ENCODE assay signal across 9 cellular contexts in genomic region chr16:89247734-89248075, GRCh38. TPM values are rescaled to one million over a fixed set of nuclear protein-coding genes. Genes with fewer than 3 reads are reported as not detected.
A peak's percentile ranks its signal among the peaks of the same experiment; 100 is the strongest.
DNase-seq lines count a peak whose midpoint lies in the region; ATAC-seq and TF ChIP-seq lines count a peak whose summit lies in the region.
"Not testable (repeated sequence)": the region's sequence is repeated elsewhere in the genome, so short reads cannot be mapped to it uniquely, and the experiment has no call there.
"Had no signal": no experiment of that assay in that cellular context is flagged by ENCODE, and none has a peak within 500 bp of the region (broad histone marks: within the 10 kb centered on the region; RNA-seq: fewer than 3 reads in every experiment).

No MANE protein-coding gene starts in this region.

- H3K36me3 Mint-ChIP-seq in activated CD4-positive, alpha-beta T cell treated with anti-CD3 and anti-CD28 coated beads, Interleukin-2, amount 10 ng/mL, durations not matched to agents 7 days and 5 days (ENCODE audit: low read depth): peaks cover 11% of the 10 kb centered on the region
- H3K36me3 Mint-ChIP-seq in glutamatergic neuron (ENCODE audit: unreplicated experiment): peaks cover 13% of the 10 kb centered on the region
- not testable (repeated sequence) for H3K36me3 Mint-ChIP-seq in mesothelial cell of epicardium

- H3K9me3 ChIP-seq in IMR-90 (ENCODE audit: control insufficient read depth, insufficient read depth, low read length); gastrocnemius medialis: not testable (repeated sequence)

- not testable (repeated sequence) for H3K27me3 ChIP-seq in IMR-90 (ENCODE audit: control insufficient read depth, insufficient read depth, low read length)
- peaks cover 9 to 16% (median 11%) of the 10 kb centered on the region in 3 donors for H3K27me3 ChIP-seq in gastrocnemius medialis

- peak overlapping the region; percentile 88 for H2AFZ ChIP-seq in IMR-90 (replicated peaks; ENCODE audit: low read length, poor library complexity)

- not testable (repeated sequence) for H3K9ac ChIP-seq in IMR-90 (ENCODE audit: low read depth, low read length)

- H2AK9ac ChIP-seq in IMR-90 (replicated peaks; ENCODE audit: low read depth, low read length, poor library complexity): not testable (repeated sequence)

- not testable (repeated sequence) for H3K4me1 ChIP-seq in IMR-90 (ENCODE audit: control insufficient read depth, insufficient read depth, low read length); gastrocnemius medialis

- H3K14ac ChIP-seq in IMR-90 (replicated peaks; ENCODE audit: low read depth, low read length): not testable (repeated sequence)

- H2BK5ac ChIP-seq in IMR-90 (ENCODE audit: low read depth, low read length, poor library complexity, severe bottlenecking): not testable (repeated sequence)

- H2BK15ac ChIP-seq in IMR-90 (ENCODE audit: low read depth, low read length): not testable (repeated sequence)

- H3K4me3 ChIP-seq in IMR-90 (ENCODE audit: insufficient read depth, low read depth, low read length) (peak overlapping the region; percentile 58), cardiac fibroblast (replicated peaks in 1 of 2; ENCODE audit: low read depth in 2 of 2, low read length in 2 of 2) (peak overlapping the region; percentile 36 to 37), gastrocnemius medialis (peak overlapping the region; percentile 32 to 56 (median 44))

- not testable (repeated sequence) for H4K20me1 ChIP-seq in IMR-90 (ENCODE audit: insufficient read depth, low read length)

- H2AK5ac ChIP-seq in IMR-90 (ENCODE audit: low read depth, low read length): not testable (repeated sequence)

- not testable (repeated sequence) for H3K27me3 Mint-ChIP-seq in activated CD4-positive, alpha-beta T cell treated with anti-CD3 and anti-CD28 coated beads, Interleukin-2, amount 10 ng/mL, durations not matched to agents 7 days and 5 days; glutamatergic neuron (ENCODE audit: unreplicated experiment); mesothelial cell of epicardium (ENCODE audit: low read depth)

- not testable (repeated sequence) for H2BK20ac ChIP-seq in IMR-90 (ENCODE audit: low read depth, low read length)

- TF ChIP-seq CTCF in IMR-90 (conservative IDR thresholded peaks at IDR 0.05; ENCODE audit: low read depth, low read length); cardiac fibroblast (IDR thresholded peaks at IDR 0.05; ENCODE audit: low read depth, low read length); glutamatergic neuron (IDR thresholded peaks at IDR 0.05; ENCODE audit: partially characterized antibody, unreplicated experiment); mesothelial cell of epicardium (IDR thresholded peaks at IDR 0.05; ENCODE audit: unreplicated experiment); gastrocnemius medialis (IDR thresholded peaks at IDR 0.05 in 4 of 5, conservative IDR thresholded peaks at IDR 0.05 in 1 of 5): not testable (repeated sequence)

- not testable (repeated sequence) for H3K79me1 ChIP-seq in IMR-90 (ENCODE audit: low read depth in 1 of 2, low read length in 2 of 2)

- ATAC-seq in GM19395 (IDR thresholded peaks at IDR 0.05; ENCODE audit: unreplicated experiment): peak; percentile 23
- ATAC-seq in IMR-90 (ENCODE audit: low read depth): peak; percentile 65
- peak; percentile 64 to 74 for ATAC-seq in gastrocnemius medialis

- dilution Hi-C loops in IMR-90 (cut with HindIII; ENCODE audit: low sequenced_read_pairs, unreplicated experiment): not testable (repeated sequence)

- H3K4ac ChIP-seq in IMR-90 (ENCODE audit: low read depth, low read length): not testable (repeated sequence)

- H3K9me1 ChIP-seq in IMR-90 (ENCODE audit: insufficient read depth, low read length): not testable (repeated sequence)

- not testable (repeated sequence) for H4K8ac ChIP-seq in IMR-90 (ENCODE audit: low read depth in 2 of 2, low read length in 2 of 2)

- H3K36me3 ChIP-seq in IMR-90 (ENCODE audit: control insufficient read depth, insufficient read depth, low read length); gastrocnemius medialis: not testable (repeated sequence)

- not testable (repeated sequence) for H4K91ac ChIP-seq in IMR-90 (ENCODE audit: insufficient read depth, low read depth, low read length)

- H4K5ac ChIP-seq in IMR-90 (ENCODE audit: low read depth, low read length): not testable (repeated sequence)

- H3K9me3 Mint-ChIP-seq in activated CD4-positive, alpha-beta T cell treated with anti-CD3 and anti-CD28 coated beads, Interleukin-2, amount 10 ng/mL, durations not matched to agents 7 days and 5 days: not testable (repeated sequence)
- H3K9me3 Mint-ChIP-seq in glutamatergic neuron (ENCODE audit: unreplicated experiment) (peaks cover 15% of the 10 kb centered on the region), mesothelial cell of epicardium (peaks cover 11% of the 10 kb centered on the region)

- POLR2A ChIA-PET in IMR-90 (lab: Charles Lee; ENCODE audit: unreplicated experiment): not testable (repeated sequence)
- POLR2A ChIA-PET in activated CD4-positive, alpha-beta T cell treated with anti-CD3 and anti-CD28 coated beads, Interleukin-2, amount 10 ng/mL, durations not matched to agents 7 days and 5 days (lab: Charles Lee): interaction anchor here (0.6 kb wide), 1 partner anchor 68 kb away, joined by 3 read pairs; no protein-coding TSS in a partner anchor

- DNase-seq in IMR-90; activated CD4-positive, alpha-beta T cell treated with anti-CD3 and anti-CD28 coated beads, Interleukin-2, amount 10 ng/mL, durations not matched to agents 7 days and 5 days; glutamatergic neuron; mesothelial cell of epicardium (ENCODE audit: low spot score in 2 of 2, unreplicated experiment in 2 of 2); gastrocnemius medialis: not testable (repeated sequence)
- DNase-seq in cardiac fibroblast (ENCODE audit: low read depth in 2 of 2): peak in 1 of 2 donors; percentile 14

- WGBS in IMR-90 (ENCODE audit: extremely low coverage in 2 of 2, insufficient read length in 1 of 2), 2 experiments: 0% methylated on average over 19 of the region's 45 CpGs; no CpG with 5 or more reads in 1 of the 2 experiments

- intact Hi-C loops in IMR-90 (cut with micrococcal nuclease): not testable (repeated sequence)
- intact Hi-C loops in gastrocnemius medialis (cut with DNase I; ENCODE audit: low total_unique reads): loop anchor here (10.0 kb wide), 2 partner anchors 407 to 1293 kb away; partner anchors contain the start of genes BANP, CHMP1A and SPATA33

- H3K27ac Mint-ChIP-seq in activated CD4-positive, alpha-beta T cell treated with anti-CD3 and anti-CD28 coated beads, Interleukin-2, amount 10 ng/mL, durations not matched to agents 7 days and 5 days; glutamatergic neuron (ENCODE audit: unreplicated experiment); mesothelial cell of epicardium: not testable (repeated sequence)

- not testable (repeated sequence) for H2BK120ac ChIP-seq in IMR-90 (ENCODE audit: low read depth, low read length)

- H3K23ac ChIP-seq in IMR-90 (ENCODE audit: low read depth, low read length): not testable (repeated sequence)

- not testable (repeated sequence) for H3K27ac ChIP-seq in IMR-90 (ENCODE audit: insufficient read depth, low read length); gastrocnemius medialis

- not testable (repeated sequence) for H3K56ac ChIP-seq in IMR-90 (ENCODE audit: extremely low read depth, insufficient read depth, low read length)

- H3K4me2 ChIP-seq in IMR-90 (ENCODE audit: low read depth, low read length): peak overlapping the region; percentile 64

- TF ChIP-seq POLR2A in IMR-90 (IDR thresholded peaks at IDR 0.05; ENCODE audit: low read depth, low read length); gastrocnemius medialis (IDR thresholded peaks at IDR 0.05): not testable (repeated sequence)

- peaks cover 19% of the 10 kb centered on the region for H3K4me1 Mint-ChIP-seq in activated CD4-positive, alpha-beta T cell treated with anti-CD3 and anti-CD28 coated beads, Interleukin-2, amount 10 ng/mL, durations not matched to agents 7 days and 5 days
- not testable (repeated sequence) for H3K4me1 Mint-ChIP-seq in glutamatergic neuron (ENCODE audit: low read depth, unreplicated experiment); mesothelial cell of epicardium

- peak overlapping the region; percentile 69 for H3K4me3 Mint-ChIP-seq in activated CD4-positive, alpha-beta T cell treated with anti-CD3 and anti-CD28 coated beads, Interleukin-2, amount 10 ng/mL, durations not matched to agents 7 days and 5 days
- H3K4me3 Mint-ChIP-seq in glutamatergic neuron (ENCODE audit: unreplicated experiment) (peak overlapping the region; percentile 49), mesothelial cell of epicardium (peak overlapping the region; percentile 57)

- BruUV-seq in IMR-90 (replicated peaks; lab: Mats Ljungman, UMichigan): not testable (repeated sequence)

- TF ChIP-seq RAD21 in IMR-90 (IDR thresholded peaks at IDR 0.05; ENCODE audit: low read length): not testable (repeated sequence)

- CTCF ChIA-PET in IMR-90 (lab: Yijun Ruan, JAX): not testable (repeated sequence)
- CTCF ChIA-PET in activated CD4-positive, alpha-beta T cell treated with anti-CD3 and anti-CD28 coated beads, Interleukin-2, amount 10 ng/mL, durations not matched to agents 7 days and 5 days (lab: Charles Lee): interaction anchor here (0.9 kb wide), 1 partner anchor 48 kb away, joined by 7 read pairs; no protein-coding TSS in a partner anchor

- not testable (repeated sequence) for H3K18ac ChIP-seq in IMR-90 (ENCODE audit: low read depth, low read length)

- in situ Hi-C loops in IMR-90 (cut with MboI; ENCODE audit: low sequenced_read_pairs): not testable (repeated sequence)
- in situ Hi-C loops in gastrocnemius medialis (cut with MboI; ENCODE audit: low sequenced_read_pairs in 4 of 4): loop anchor here in 1 of 4 donors (25.0 kb wide), 1 partner anchor 265 kb away; the partner anchor contains the start of gene SPG7

RNA-seq across cellular contexts. Expression of gene ZNF778, which starts 30.2 kb away (rescaled TPM):
- total RNA-seq in IMR-90 (2012; rRNA removed) (8.3 and 9.9 TPM in 2 replicates), glutamatergic neuron (ENCODE audit: unreplicated experiment) (36.2 TPM), mesothelial cell of epicardium (8.9 to 12.5 TPM (median 10.4 TPM) in 3 replicates), gastrocnemius medialis (10 to 100 TPM; 10.7 to 21.3 (median 17.9) TPM)
- polyA plus RNA-seq in IMR-90 (2012; rRNA removed): 4.1 and 5.6 TPM in 2 replicates
- polyA plus RNA-seq in IMR-90 (2012; cell fraction: cytosol; rRNA removed): 1.6 and 2.1 TPM in 2 replicates
- 10.5 and 11.8 TPM in 2 replicates for polyA plus RNA-seq in IMR-90 (2012; cell fraction: nucleus; rRNA removed; ENCODE audit: low replicate concordance)
- 1 to 10 TPM; 8.3 to 9.2 TPM for total RNA-seq in activated CD4-positive, alpha-beta T cell treated with anti-CD3 and anti-CD28 coated beads, Interleukin-2, amount 10 ng/mL, durations not matched to agents 7 days and 5 days

RNA-seq across cellular contexts. Expression of gene SLC22A31, which starts 47.4 kb away (rescaled TPM):
- total RNA-seq in IMR-90 (2012; rRNA removed) (0.18 and 0.56 TPM in 2 replicates), glutamatergic neuron (ENCODE audit: unreplicated experiment) (3.9 TPM), mesothelial cell of epicardium (1.1 to 1.7 TPM (median 1.1 TPM) in 3 replicates), gastrocnemius medialis (not detected)
- polyA plus RNA-seq in IMR-90 (2012; rRNA removed): 5.0 and 5.5 TPM in 2 replicates
- polyA plus RNA-seq in IMR-90 (2012; cell fraction: cytosol; rRNA removed): 2.8 and 4.2 TPM in 2 replicates
- polyA plus RNA-seq in IMR-90 (2012; cell fraction: nucleus; rRNA removed; ENCODE audit: low replicate concordance): 48.5 and 137 TPM in 2 replicates
- total RNA-seq in activated CD4-positive, alpha-beta T cell treated with anti-CD3 and anti-CD28 coated beads, Interleukin-2, amount 10 ng/mL, durations not matched to agents 7 days and 5 days: 1 to 10 TPM; 1.8 to 2.8 TPM
- total RNA-seq: esophagus mucosa, subcutaneous adipose tissue had no signal
